13 cellular contexts compared by ENCODE assay signal in the genomic region with DNA sequence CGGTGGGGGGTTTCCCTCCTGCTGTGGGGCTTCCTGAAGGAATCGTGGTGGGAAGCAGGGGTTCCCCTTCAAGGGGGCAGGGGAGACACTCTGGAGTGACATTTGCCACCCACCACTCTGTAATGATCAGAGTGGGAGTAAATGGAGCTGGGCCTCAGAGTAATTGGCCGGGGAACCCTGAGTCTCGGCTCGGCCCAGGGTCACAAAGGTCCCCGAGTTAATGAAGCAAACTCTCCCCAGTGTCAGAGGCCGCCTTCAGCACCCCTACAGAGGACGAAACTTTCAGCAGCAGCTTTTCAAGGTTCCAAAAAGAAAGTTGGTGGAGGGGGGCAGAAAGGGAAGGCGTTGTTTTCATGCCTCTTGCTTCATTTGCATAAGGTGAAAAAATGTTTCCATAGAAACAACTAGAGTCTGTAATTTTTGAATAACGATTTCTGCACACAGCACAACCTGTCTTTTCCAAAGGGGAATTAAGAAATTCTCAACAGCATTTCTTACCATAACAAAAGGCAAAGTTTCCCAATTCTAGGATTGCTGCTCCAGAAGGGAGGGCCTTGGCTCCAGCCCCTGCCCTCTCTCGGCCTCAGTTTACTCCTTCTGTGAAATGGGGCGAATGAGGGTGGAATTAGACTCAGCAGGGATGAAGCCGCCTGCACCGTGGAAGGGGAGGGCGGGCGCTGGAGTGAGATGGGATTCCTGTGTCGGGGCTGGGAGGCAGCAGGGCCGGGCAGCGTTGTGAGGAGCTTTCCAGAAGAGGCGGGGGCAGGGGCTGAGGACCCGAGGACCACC.
DNase-seq lines count a peak whose midpoint lies in the region; ATAC-seq and TF ChIP-seq lines count a peak whose summit lies in the region.
"Had no signal": no experiment of that assay in that cellular context is flagged by ENCODE, and none has a peak within 500 bp of the region (broad histone marks: within the 10 kb centered on the region; RNA-seq: fewer than 3 reads in every experiment).

No MANE protein-coding gene starts in this region.

- peak overlapping the region; percentile 48; the same call in 2 of the 3 replicates for H3K4me3 Mint-ChIP-seq in GM23338
- H3K4me3 Mint-ChIP-seq: neural crest cell had no signal

- H3K9me3 ChIP-seq in OCI-LY3 (ENCODE audit: insufficient read depth, low read length) (no peaks in the 10 kb centered on the region), osteoblast (ENCODE audit: low read depth, low read length) (no peaks in the 10 kb centered on the region), colonic mucosa (no peaks in the 10 kb centered on the region)
- H3K9me3 ChIP-seq: thoracic aorta had no signal

- H3K27ac Mint-ChIP-seq in GM23338, result no peak overlapping the region

- H3K27me3 Mint-ChIP-seq in GM23338 (ENCODE audit: insufficient read depth, low read depth, poor library complexity), result peaks cover 17% of the 10 kb centered on the region

- peaks cover 11% of the 10 kb centered on the region for H3K4me1 Mint-ChIP-seq in GM23338

- H3K27me3 ChIP-seq in GM23338 (ENCODE audit: insufficient read depth) (peaks cover 4% of the 10 kb centered on the region; the same call in 1 of the 2 replicates), OCI-LY3 (ENCODE audit: low read depth, low read length) (peaks cover 5% of the 10 kb centered on the region; the same call in 1 of the 2 replicates), osteoblast (ENCODE audit: insufficient read depth, low read length) (peaks cover 24% of the 10 kb centered on the region), colonic mucosa (no peaks in the 10 kb centered on the region)

- no peaks in the 10 kb centered on the region for H3K79me2 ChIP-seq in GM23338 (replicated peaks; ENCODE audit: insufficient read depth)
- no peaks in the 10 kb centered on the region for H3K79me2 ChIP-seq in OCI-LY3 (ENCODE audit: low read length)
- H3K79me2 ChIP-seq in osteoblast (ENCODE audit: insufficient read depth, low read length), result no peaks in the 10 kb centered on the region

- H3K4me1 ChIP-seq in GM23338 (ENCODE audit: insufficient read depth), result no peaks in the 10 kb centered on the region
- peaks cover 12% of the 10 kb centered on the region for H3K4me1 ChIP-seq in OCI-LY3 (ENCODE audit: low read length)
- H3K4me1 ChIP-seq in osteoblast (ENCODE audit: insufficient read depth, low read length), result peaks cover 10% of the 10 kb centered on the region
- peaks cover 3% of the 10 kb centered on the region for H3K4me1 ChIP-seq in colonic mucosa

- intact Hi-C loops in colonic mucosa (cut with DNase I), result no loop called here

- H2AFZ ChIP-seq in GM23338 (no peak overlapping the region), OCI-LY3 (ENCODE audit: low read depth, low read length) (peak overlapping the region; percentile 59; the same call in 1 of the 2 replicates), osteoblast (ENCODE audit: low read length) (no peak overlapping the region)

- peak overlapping the region; percentile 71 for H3K4me2 ChIP-seq in GM23338
- H3K4me2 ChIP-seq in OCI-LY3 (ENCODE audit: low read length), result peak overlapping the region; percentile 55
- peak overlapping the region; percentile 57 for H3K4me2 ChIP-seq in osteoblast (ENCODE audit: insufficient read depth, low read length)

- TF ChIP-seq CTCF in GM23338 (conservative IDR thresholded peaks at IDR 0.05; ENCODE audit: low read depth in 2 of 2) (no peak), OCI-LY3 (IDR thresholded peaks at IDR 0.05; ENCODE audit: low read depth, low read length) (no peak), osteoblast (IDR thresholded peaks at IDR 0.05; ENCODE audit: extremely low read depth, low read depth, low read length) (no peak), colonic mucosa (IDR thresholded peaks at IDR 0.05) (no peak)

- no peaks in the 10 kb centered on the region for H3K9me3 Mint-ChIP-seq in GM23338
- H3K9me3 Mint-ChIP-seq: neural crest cell had no signal

- H3K9ac ChIP-seq in OCI-LY3 (ENCODE audit: low read length) (no peak overlapping the region), colonic mucosa (ENCODE audit: low read depth in 2 of 2, low read length in 2 of 2) (peak overlapping the region in 1 of 2 donors; percentile 23)

- H3F3A ChIP-seq in GM23338 (replicated peaks; ENCODE audit: low read depth), result no peaks in the 10 kb centered on the region

- no peaks in the 10 kb centered on the region for H3K36me3 ChIP-seq in GM23338 (ENCODE audit: insufficient read depth)
- no peaks in the 10 kb centered on the region for H3K36me3 ChIP-seq in OCI-LY3 (replicated peaks; ENCODE audit: low read depth, low read length)
- no peaks in the 10 kb centered on the region for H3K36me3 ChIP-seq in osteoblast (ENCODE audit: insufficient read depth, low read length)
- H3K36me3 ChIP-seq in colonic mucosa, result no peaks in the 10 kb centered on the region
- H3K36me3 ChIP-seq: thoracic aorta had no signal

- peak overlapping the region; percentile 51 for H3K4me3 ChIP-seq in GM23338
- H3K4me3 ChIP-seq in OCI-LY3 (ENCODE audit: low read length), result peak overlapping the region; percentile 39
- peak overlapping the region; percentile 19 for H3K4me3 ChIP-seq in osteoblast (ENCODE audit: insufficient read depth, low read length)
- no peak overlapping the region for H3K4me3 ChIP-seq in colonic mucosa
- H3K4me3 ChIP-seq: thoracic aorta had no signal

- H4K20me1 ChIP-seq in GM23338 (replicated peaks; ENCODE audit: insufficient read depth) (no peaks in the 10 kb centered on the region), OCI-LY3 (ENCODE audit: insufficient read depth, low read length) (no peaks in the 10 kb centered on the region), osteoblast (ENCODE audit: insufficient read depth, low read length) (no peaks in the 10 kb centered on the region)

- no peak for DNase-seq in GM23338 (ENCODE audit: low spot score)
- peak; percentile 64 for DNase-seq in germinal center (ENCODE audit: low spot score)
- peak; percentile 42 for DNase-seq in osteoblast (ENCODE audit: insufficient read length, low spot score, missing footprints)
- DNase-seq in colonic mucosa, result no peak
- no peak for DNase-seq in NOMO-1 treated with DMSO at 0.1 percent for 48 hours (lab: John Stamatoyannopoulos, UW; ENCODE audit: unreplicated experiment)
- DNase-seq in KG1 (lab: John Stamatoyannopoulos, UW), result no peak
- DNase-seq: NCI-H1930, right cardiac atrium, SHP77 had no signal

- H3K36me3 Mint-ChIP-seq in GM23338 (ENCODE audit: low read depth), result no peaks in the 10 kb centered on the region

- H3K9me2 ChIP-seq in GM23338 (ENCODE audit: insufficient read depth), result no peaks in the 10 kb centered on the region

- H3K27ac ChIP-seq in GM23338 (ENCODE audit: low read depth) (no peak overlapping the region), OCI-LY3 (ENCODE audit: low read length) (no peak overlapping the region), osteoblast (ENCODE audit: low read depth, low read length) (no peak overlapping the region), colonic mucosa (no peak overlapping the region)
- H3K27ac ChIP-seq: thoracic aorta had no signal

- peak; percentile 34 for ATAC-seq in GM23338
- no peak for ATAC-seq in GM18870 (IDR thresholded peaks at IDR 0.05; ENCODE audit: unreplicated experiment)

TF ChIP-seq in GM23338, 12 proteins besides CTCF, POLR2A, EP300 and RAD21 (continues in another document):
- TF ChIP-seq JUNB (IDR thresholded peaks at IDR 0.05; ENCODE audit: unreplicated experiment) (no peak), ZNF331 (CRISPR knock-in tag; IDR thresholded peaks at IDR 0.05; ENCODE audit: low read depth) (no peak), NANOG (IDR thresholded peaks at IDR 0.05; ENCODE audit: borderline replicate concordance) (no peak), ZNF114 (CRISPR knock-in tag; IDR thresholded peaks at IDR 0.05) (no peak), POLR2AphosphoS5 (IDR thresholded peaks at IDR 0.05; ENCODE audit: low read depth) (no peak), EZH2phosphoT487 (IDR thresholded peaks at IDR 0.05; ENCODE audit: unreplicated experiment) (no peak), REST (IDR thresholded peaks at IDR 0.05; ENCODE audit: unreplicated experiment) (no peak), STAT1 (IDR thresholded peaks at IDR 0.05; ENCODE audit: unreplicated experiment) (no peak), EZH2 (IDR thresholded peaks at IDR 0.05; ENCODE audit: low read depth, unreplicated experiment) (no peak)
- TF ChIP-seq, protein P1, sequence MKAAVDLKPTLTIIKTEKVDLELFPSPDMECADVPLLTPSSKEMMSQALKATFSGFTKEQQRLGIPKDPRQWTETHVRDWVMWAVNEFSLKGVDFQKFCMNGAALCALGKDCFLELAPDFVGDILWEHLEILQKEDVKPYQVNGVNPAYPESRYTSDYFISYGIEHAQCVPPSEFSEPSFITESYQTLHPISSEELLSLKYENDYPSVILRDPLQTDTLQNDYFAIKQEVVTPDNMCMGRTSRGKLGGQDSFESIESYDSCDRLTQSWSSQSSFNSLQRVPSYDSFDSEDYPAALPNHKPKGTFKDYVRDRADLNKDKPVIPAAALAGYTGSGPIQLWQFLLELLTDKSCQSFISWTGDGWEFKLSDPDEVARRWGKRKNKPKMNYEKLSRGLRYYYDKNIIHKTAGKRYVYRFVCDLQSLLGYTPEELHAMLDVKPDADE (IDR thresholded peaks at IDR 0.05), result no peak

Comparison
In these comparisons a context has a peak if more than half of its experiments do, and no peak if none do; other contexts are left out.
1. DNase-seq: peak in germinal center (single experiment) and osteoblast (single experiment); none in GM23338 (single experiment), colonic mucosa (single experiment), NOMO-1 treated with DMSO at 0.1 percent for 48 hours (single experiment) and KG1 (single experiment).
2. Peak in every context shown above with its lines, with median percentiles within 50 percentile points of each other: H3K4me2 ChIP-seq.